In the genomic region with DNA sequence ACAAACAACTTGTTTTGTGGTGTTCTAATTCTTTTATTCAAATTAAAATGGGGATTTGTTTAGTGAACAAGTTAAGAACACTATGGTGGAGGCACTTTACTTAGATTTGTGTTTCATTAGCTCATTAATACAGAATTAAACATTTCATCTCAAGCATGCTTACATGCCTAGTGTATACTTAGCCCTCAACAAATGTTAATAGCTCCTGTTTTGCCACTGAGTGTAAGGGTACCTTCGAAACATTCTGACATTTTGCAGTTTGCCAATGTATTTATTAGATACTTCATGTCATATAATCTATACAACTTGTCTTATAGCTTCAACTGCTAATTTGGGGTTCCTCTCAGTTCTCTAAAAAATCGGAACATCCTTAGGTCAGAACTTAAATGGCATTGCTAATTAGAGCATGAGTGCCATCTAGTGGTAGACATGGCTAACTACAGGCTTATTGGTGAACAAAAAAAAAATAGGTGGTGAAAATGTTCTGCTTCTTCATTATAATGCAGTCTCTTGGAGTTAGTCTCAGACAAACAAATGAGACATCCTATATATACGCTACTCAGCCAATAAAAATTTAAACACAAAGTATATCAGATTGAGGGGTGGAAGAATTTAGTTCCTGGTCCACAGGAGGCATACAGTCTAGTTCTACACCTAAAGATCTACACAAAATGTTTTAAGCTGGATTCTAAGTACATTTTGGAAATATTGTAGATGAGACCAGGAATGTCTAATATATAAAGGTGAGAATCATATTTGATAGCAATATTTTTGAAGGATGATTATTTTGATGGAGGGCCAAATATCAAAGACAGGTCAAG, we compare ENCODE assay signal across 9 cellular contexts. TPM values are rescaled to one million over a fixed set of nuclear protein-coding genes. Genes with fewer than 3 reads are reported as not detected.
DNase-seq lines count a peak whose midpoint lies in the region; ATAC-seq and TF ChIP-seq lines count a peak whose summit lies in the region.
"Had no signal": no experiment of that assay in that cellular context is flagged by ENCODE, and none has a peak within 500 bp of the region (broad histone marks: within the 10 kb centered on the region; RNA-seq: fewer than 3 reads in every experiment).

No MANE protein-coding gene starts in this region.

- H3K9me3 Mint-ChIP-seq in chondrocyte (ENCODE audit: low read depth) (no peaks in the 10 kb centered on the region), mesothelial cell of epicardium (no peaks in the 10 kb centered on the region)

- H3K4me3 Mint-ChIP-seq in chondrocyte (ENCODE audit: unreplicated experiment), result no peak overlapping the region
- H3K4me3 Mint-ChIP-seq in mesothelial cell of epicardium, result no peak overlapping the region
- H3K4me3 Mint-ChIP-seq: IgD-negative memory B cell had no signal

- peak; percentile 40 for DNase-seq in AG20443 (ENCODE audit: low spot score)
- DNase-seq in NCI-H748 treated with DMSO at 0.1 percent for 48 hours (lab: John Stamatoyannopoulos, UW), result peak; percentile 48
- DNase-seq in chondrocyte (ENCODE audit: low spot score), result no peak
- DNase-seq in mesothelial cell of epicardium (ENCODE audit: low spot score in 2 of 2, unreplicated experiment in 2 of 2), result no peak
- DNase-seq in activated effector memory CD4-positive, alpha-beta T cell treated with anti-CD3 and anti-CD28 coated beads, Interleukin-2, amount 50 U/mL, for 16 hours, result no peak

- peak; percentile 77 for ATAC-seq in GM18502 (IDR thresholded peaks at IDR 0.05; ENCODE audit: poor library complexity, unreplicated experiment)
- ATAC-seq in HG03139 (IDR thresholded peaks at IDR 0.05; ENCODE audit: unreplicated experiment), result peak; percentile 56
- ATAC-seq in HG02840 (IDR thresholded peaks at IDR 0.05; ENCODE audit: low FRiP score, unreplicated experiment), result no peak

- peaks cover 6% of the 10 kb centered on the region for H3K4me1 Mint-ChIP-seq in chondrocyte (ENCODE audit: low read depth)
- peaks cover 23% of the 10 kb centered on the region for H3K4me1 Mint-ChIP-seq in mesothelial cell of epicardium

- H3K27ac Mint-ChIP-seq in chondrocyte (ENCODE audit: unreplicated experiment) (no peak overlapping the region), mesothelial cell of epicardium (no peak overlapping the region)
- H3K27ac Mint-ChIP-seq: IgD-negative memory B cell had no signal

- TF ChIP-seq CTCF in chondrocyte (IDR thresholded peaks at IDR 0.05) (peak; percentile 95), mesothelial cell of epicardium (IDR thresholded peaks at IDR 0.05; ENCODE audit: unreplicated experiment) (peak; percentile 96)

- H3K27me3 Mint-ChIP-seq in chondrocyte (ENCODE audit: low read depth), result peaks cover 46% of the 10 kb centered on the region
- peaks cover 24% of the 10 kb centered on the region for H3K27me3 Mint-ChIP-seq in mesothelial cell of epicardium (ENCODE audit: low read depth)

- H3K36me3 Mint-ChIP-seq in chondrocyte (ENCODE audit: low read depth), result no peaks in the 10 kb centered on the region
- H3K36me3 Mint-ChIP-seq in mesothelial cell of epicardium, result no peaks in the 10 kb centered on the region
- H3K36me3 Mint-ChIP-seq: IgD-negative memory B cell had no signal

RNA-seq across cellular contexts. Expression of gene CNTN5, which starts 4.9 kb away (rescaled TPM):
- not detected in 3 replicates for total RNA-seq in chondrocyte
- 13.6 to 18.0 TPM (median 17.7 TPM) in 3 replicates for total RNA-seq in mesothelial cell of epicardium

Comparison
In these comparisons a context has a peak if more than half of its experiments do, and no peak if none do; other contexts are left out.
1. DNase-seq: peak in AG20443 (single experiment) and NCI-H748 treated with DMSO at 0.1 percent for 48 hours (single experiment); none in chondrocyte (single experiment), mesothelial cell of epicardium (0 of 2) and activated effector memory CD4-positive, alpha-beta T cell treated with anti-CD3 and anti-CD28 coated beads, Interleukin-2, amount 50 U/mL, for 16 hours (single experiment).
2. RNA of gene CNTN5, which starts 4.9 kb away (total RNA-seq): 13.6 to 18.0 TPM in mesothelial cell of epicardium; not detected in chondrocyte; every median in the first group is over 10 times any median in the second.